In the genomic region with DNA sequence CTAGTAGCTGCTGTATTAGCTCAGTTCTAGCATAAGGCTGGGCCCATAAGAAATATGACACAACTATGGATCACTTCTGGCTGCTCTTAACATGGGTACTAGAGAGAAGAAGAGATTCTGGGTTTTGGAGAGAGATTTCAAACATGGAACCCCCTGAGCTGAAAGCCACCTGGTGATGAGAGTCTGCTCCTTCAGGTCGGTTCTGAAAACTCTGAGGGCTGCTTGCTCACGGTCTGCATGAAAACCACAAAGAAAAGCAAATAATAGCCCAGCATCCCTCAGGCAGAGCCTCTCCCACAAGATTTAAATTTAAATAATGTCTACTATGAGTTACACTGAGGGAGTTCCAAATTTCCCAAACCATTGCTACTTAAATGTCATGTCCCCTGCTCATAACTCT, we compare ENCODE assay signal across 15 cellular contexts.
DNase-seq lines count a peak whose midpoint lies in the region; ATAC-seq and TF ChIP-seq lines count a peak whose summit lies in the region.
"Had no signal": no experiment of that assay in that cellular context is flagged by ENCODE, and none has a peak within 500 bp of the region (broad histone marks: within the 10 kb centered on the region; RNA-seq: fewer than 3 reads in every experiment).

No MANE protein-coding gene starts in this region.

- no peaks in the 10 kb centered on the region for H3K27me3 ChIP-seq in MM.1S (replicated peaks; ENCODE audit: insufficient read depth, low read length)
- H3K27me3 ChIP-seq: BE2C had no signal

- H3K79me2 ChIP-seq in MM.1S (ENCODE audit: low read length): no peaks in the 10 kb centered on the region

- H3K4me1 ChIP-seq in MM.1S (ENCODE audit: low read length): peaks cover 12% of the 10 kb centered on the region
- H3K4me1 ChIP-seq: A549, BE2C had no signal

- peak; percentile 27 for TF ChIP-seq CTCF in MM.1S (IDR thresholded peaks at IDR 0.05; ENCODE audit: low read length)

- no peak overlapping the region for H3K4me3 ChIP-seq in MM.1S (ENCODE audit: low read length)
- H3K4me3 ChIP-seq: A549, HAP-1, K562 had no signal

- H3K9me2 ChIP-seq in MM.1S (replicated peaks; ENCODE audit: insufficient read depth, low read length): no peaks in the 10 kb centered on the region

- H3K36me3 ChIP-seq in MM.1S (replicated peaks; ENCODE audit: insufficient read depth, low read length): no peaks in the 10 kb centered on the region
- H3K36me3 ChIP-seq: BE2C, HAP-1 had no signal

- no peaks in the 10 kb centered on the region for H4K20me1 ChIP-seq in MM.1S (ENCODE audit: insufficient read depth, low read length)

- H3K27ac ChIP-seq in MM.1S (ENCODE audit: low read length): no peak overlapping the region
- H3K27ac ChIP-seq: A549, C4-2B had no signal

- peak overlapping the region; percentile 3; the same call in 1 of the 2 replicates for H3K4me2 ChIP-seq in MM.1S (ENCODE audit: low read depth, low read length)
- H3K4me2 ChIP-seq: A549 had no signal

- ATAC-seq in HG03520 (IDR thresholded peaks at IDR 0.05; ENCODE audit: unreplicated experiment): no peak
- ATAC-seq: A549, K562 had no signal

- no peak overlapping the region for H3K9ac ChIP-seq in MM.1S (ENCODE audit: low read length)

- H2AFZ ChIP-seq in MM.1S (ENCODE audit: low read length): no peak overlapping the region

- no peaks in the 10 kb centered on the region for H3K9me3 ChIP-seq in MM.1S (replicated peaks; ENCODE audit: insufficient read depth, low read length)
- H3K9me3 ChIP-seq: A549, BE2C, HAP-1 had no signal

- DNase-seq in MM.1S: peak; percentile 62
- DNase-seq in NCI-H526 (lab: John Stamatoyannopoulos, UW): peak; percentile 59 to 63
- peak; percentile 5 for DNase-seq in astrocyte of the hippocampus (ENCODE audit: low read depth, low spot score)
- DNase-seq in activated CD8-positive, alpha-beta memory T cell treated with anti-CD3 and anti-CD28 coated beads for 24 hours: no peak
- no peak for DNase-seq in activated CD4-positive, alpha-beta T cell treated with anti-CD3 and anti-CD28 coated beads for 48 hours
- DNase-seq: BE2C; CD4-positive, alpha-beta memory T cell; DMS153; GF-D8; GOT3 had no signal

- peaks cover 4% of the 10 kb centered on the region; the same call in 1 of the 2 replicates for H3F3A ChIP-seq in MM.1S (ENCODE audit: insufficient read depth, low read length)

Comparison
In these comparisons a context has a peak if more than half of its experiments do, and no peak if none do; other contexts are left out.
1. DNase-seq: peak in MM.1S (single experiment), NCI-H526 (2 of 2) and astrocyte of the hippocampus (single experiment); none in activated CD8-positive, alpha-beta memory T cell treated with anti-CD3 and anti-CD28 coated beads for 24 hours (single experiment) and activated CD4-positive, alpha-beta T cell treated with anti-CD3 and anti-CD28 coated beads for 48 hours (single experiment).